In the genomic region with DNA sequence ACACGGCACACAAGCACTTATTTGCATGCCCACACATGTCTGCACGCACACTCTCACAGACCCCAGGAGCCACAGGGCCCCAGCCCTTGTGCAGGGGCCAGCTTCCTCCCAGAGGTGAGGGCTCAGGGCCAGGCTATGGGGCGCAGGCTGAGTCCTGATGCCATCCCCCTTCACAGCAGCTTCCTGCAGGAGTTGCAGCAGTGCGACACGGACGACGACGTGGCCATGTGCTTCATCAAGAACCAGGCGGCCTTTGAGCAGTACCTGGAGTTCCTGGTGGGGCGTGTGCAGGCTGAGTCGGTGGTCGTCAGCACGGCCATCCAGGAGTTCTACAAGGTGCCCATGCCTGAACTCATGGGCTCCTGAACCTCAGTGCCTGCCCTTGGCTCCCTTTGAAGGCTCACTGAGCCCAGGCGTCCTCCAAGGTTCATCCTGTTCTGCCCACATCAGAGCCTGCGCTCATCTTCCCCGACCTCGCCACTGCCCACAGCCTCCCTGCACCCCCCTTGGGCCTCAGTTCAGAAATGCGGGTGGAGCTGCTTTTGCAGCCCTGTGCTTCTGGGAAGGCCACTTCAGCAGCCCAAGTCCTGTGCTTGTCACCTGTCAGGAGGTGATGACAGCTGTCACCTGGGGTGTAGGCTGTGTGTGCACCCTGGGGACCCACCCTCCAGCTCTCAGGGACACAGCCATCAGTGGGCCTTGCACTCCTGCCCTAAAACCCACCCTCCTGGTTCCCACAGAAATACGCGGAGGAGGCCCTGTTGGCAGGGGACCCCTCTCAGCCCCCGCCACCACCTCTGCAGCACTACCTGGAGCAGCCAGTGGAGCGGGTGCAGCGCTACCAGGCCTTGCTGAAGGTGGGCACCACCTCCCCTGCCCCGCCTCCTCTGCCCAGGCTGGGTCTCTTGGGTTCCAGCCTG, we compare ENCODE assay signal across 1 cellular context.
TF ChIP-seq lines count a peak whose summit lies in the region.

No MANE protein-coding gene starts in this region.

TF ChIP-seq in HepG2, 621 proteins besides CTCF, POLR2A, EP300 and RAD21:
- TF ChIP-seq, protein P1, sequence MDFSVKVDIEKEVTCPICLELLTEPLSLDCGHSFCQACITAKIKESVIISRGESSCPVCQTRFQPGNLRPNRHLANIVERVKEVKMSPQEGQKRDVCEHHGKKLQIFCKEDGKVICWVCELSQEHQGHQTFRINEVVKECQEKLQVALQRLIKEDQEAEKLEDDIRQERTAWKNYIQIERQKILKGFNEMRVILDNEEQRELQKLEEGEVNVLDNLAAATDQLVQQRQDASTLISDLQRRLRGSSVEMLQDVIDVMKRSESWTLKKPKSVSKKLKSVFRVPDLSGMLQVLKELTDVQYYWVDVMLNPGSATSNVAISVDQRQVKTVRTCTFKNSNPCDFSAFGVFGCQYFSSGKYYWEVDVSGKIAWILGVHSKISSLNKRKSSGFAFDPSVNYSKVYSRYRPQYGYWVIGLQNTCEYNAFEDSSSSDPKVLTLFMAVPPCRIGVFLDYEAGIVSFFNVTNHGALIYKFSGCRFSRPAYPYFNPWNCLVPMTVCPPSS (IDR thresholded peaks at IDR 0.05): no peak
- TF ChIP-seq MEIS1 (CRISPR knock-in tag; IDR thresholded peaks at IDR 0.05; ENCODE audit: borderline replicate concordance): no peak
